Comparison of ENCODE assay signal across 17 cellular contexts in genomic region chr12:89281534-89281857, GRCh38.
DNase-seq lines count a peak whose midpoint lies in the region; ATAC-seq, FAIRE-seq and TF ChIP-seq lines count a peak whose summit lies in the region.
"Had no signal": no experiment of that assay in that cellular context is flagged by ENCODE, and none has a peak within 500 bp of the region (broad histone marks: within the 10 kb centered on the region; RNA-seq: fewer than 3 reads in every experiment).

No MANE protein-coding gene starts in this region.

- no peak overlapping the region for H3K27ac ChIP-seq in CD4-positive, alpha-beta memory T cell (ENCODE audit: low read depth, low read length)
- H3K27ac ChIP-seq in K562 (ENCODE audit: extremely low read depth, low read depth, low read length) (no peak overlapping the region), neural progenitor cell (peak overlapping the region; percentile 45)
- H3K27ac ChIP-seq: uterus had no signal

- peaks cover 26% of the 10 kb centered on the region for H3K4me1 ChIP-seq in CD4-positive, alpha-beta memory T cell (ENCODE audit: insufficient read depth, low read length)
- H3K4me1 ChIP-seq in K562 (replicated peaks in 1 of 2; ENCODE audit: control insufficient read depth in 2 of 2, insufficient read depth in 2 of 2, low read length in 2 of 2) (no peaks in the 10 kb centered on the region; a peak in 1 of 5 replicates), neural progenitor cell (peaks cover 19% of the 10 kb centered on the region)
- H3K4me1 ChIP-seq: uterus had no signal

- intact Hi-C loops in CD4-positive, alpha-beta memory T cell (cut with micrococcal nuclease), result loop anchor here (2.0 kb wide), 1 partner anchor 37 kb away; no protein-coding TSS in a partner anchor
- intact Hi-C loops in K562 (cut with micrococcal nuclease), result no loop called here
- intact Hi-C loops in left colon (cut with DNase I, micrococcal nuclease), result no loop called here

- H3K4me3 Mint-ChIP-seq in T-helper 2 cell treated with Interferon-gamma antibody and Interleukin-4, amounts not matched to agents 5 μg/mL and 100 μg/mL, for 36 hours, result peak overlapping the region; percentile 60
- peak overlapping the region in 5 of 8 donors; percentile 46 to 78 (median 71) for H3K4me3 Mint-ChIP-seq in CD4-positive, alpha-beta memory T cell
- H3K4me3 Mint-ChIP-seq in neural progenitor cell, result no peak overlapping the region

- H3K9me1 ChIP-seq in K562 (ENCODE audit: control insufficient read depth, insufficient read depth, low read length), result no peaks in the 10 kb centered on the region

- H3F3A ChIP-seq in neural progenitor cell (ENCODE audit: low read depth), result no peaks in the 10 kb centered on the region

- H2AFZ ChIP-seq in K562 (ENCODE audit: low read depth, low read length), result no peak overlapping the region
- peak overlapping the region; percentile 46 for H2AFZ ChIP-seq in neural progenitor cell (replicated peaks)

- 0% methylated on average over 1 of the region's 1 CpG for WGBS in K562 (ENCODE audit: insufficient coverage, low coverage, missing lambda C conversion rate)

- CTCF ChIA-PET in CD4-positive, alpha-beta memory T cell (lab: Charles Lee; ENCODE audit: partially characterized antibody), result interaction anchor here (1.2 kb wide), 1 partner anchor 37 kb away, joined by 3 read pairs; no protein-coding TSS in a partner anchor
- CTCF ChIA-PET in K562 (lab: Yijun Ruan, JAX; ENCODE audit: low intra/inter-chr PET ratio), result no interaction called here

- H3K4me2 ChIP-seq in K562 (ENCODE audit: insufficient read depth, low read length) (no peak overlapping the region), neural progenitor cell (peak overlapping the region; percentile 6)

- H3K9me3 ChIP-seq in CD4-positive, alpha-beta memory T cell (ENCODE audit: control insufficient read depth in 1 of 2, low read length in 2 of 2), result no peaks in the 10 kb centered on the region
- H3K9me3 ChIP-seq in K562 (replicated peaks; ENCODE audit: control insufficient read depth, insufficient read depth, low read depth, low read length) (no peaks in the 10 kb centered on the region), neural progenitor cell (ENCODE audit: low read depth) (no peaks in the 10 kb centered on the region)
- H3K9me3 ChIP-seq: uterus had no signal

- TF ChIP-seq EP300 in K562 (IDR thresholded peaks at IDR 0.05; ENCODE audit: low read length), result no peak

- POLR2A ChIA-PET in CD4-positive, alpha-beta memory T cell (lab: Charles Lee; ENCODE audit: partially characterized antibody), result interaction anchor here (1.4 to 1.7 kb wide), 3 partner anchors 36 to 72 kb away, joined by 7 to 10 read pairs (median 7); partner anchors contain the start of gene DUSP6
- POLR2A ChIA-PET in K562 (lab: Yijun Ruan, JAX), result interaction anchor here (0.6 kb wide), 1 partner anchor 134 kb away, joined by 4 read pairs; no protein-coding TSS in a partner anchor

- H3K4me1 Mint-ChIP-seq in T-helper 2 cell treated with Interferon-gamma antibody and Interleukin-4, amounts not matched to agents 5 μg/mL and 100 μg/mL, for 36 hours (ENCODE audit: low read depth), result peaks cover 42% of the 10 kb centered on the region
- peaks cover 6 to 47% (median 18%) of the 10 kb centered on the region in 4 donors for H3K4me1 Mint-ChIP-seq in CD4-positive, alpha-beta memory T cell
- H3K4me1 Mint-ChIP-seq in neural progenitor cell, result peaks cover 16% of the 10 kb centered on the region

- DNase-seq in T-helper 2 cell treated with Interferon-gamma antibody and Interleukin-4, amounts not matched to agents 5 μg/mL and 100 μg/mL, for 36 hours (ENCODE audit: low spot score), result no peak
- DNase-seq in T-helper 2 cell (no peak), K562 (ENCODE audit: extremely low read depth in 1 of 4, low spot score in 3 of 4) (no peak), neural progenitor cell (ENCODE audit: low spot score) (no peak), left colon (no peak), NCI-H446 (lab: John Stamatoyannopoulos, UW) (no peak)
- DNase-seq in CD4-positive, alpha-beta memory T cell, result no peak
- DNase-seq: 8988T; activated CD4-positive, alpha-beta T cell treated with anti-CD3 and anti-CD28 coated beads for 1 hour; activated effector memory CD4-positive, alpha-beta T cell treated with Interleukin-2 at 50 U/mL for 16 hours; effector memory CD4-positive, alpha-beta T cell; NCI-H187 treated with DMSO at 0.1 percent for 48 hours; uterus had no signal

- BruUV-seq in K562 (replicated peaks; lab: Mats Ljungman, UMichigan), result no TSS peak

- H3K27me3 Mint-ChIP-seq in T-helper 2 cell treated with Interferon-gamma antibody and Interleukin-4, amounts not matched to agents 5 μg/mL and 100 μg/mL, for 36 hours (ENCODE audit: low read depth), result no peaks in the 10 kb centered on the region
- no peaks in the 10 kb centered on the region for H3K27me3 Mint-ChIP-seq in CD4-positive, alpha-beta memory T cell
- peaks cover 2% of the 10 kb centered on the region for H3K27me3 Mint-ChIP-seq in neural progenitor cell (ENCODE audit: insufficient read depth, low read depth)

- no peaks in the 10 kb centered on the region for H3K36me3 ChIP-seq in CD4-positive, alpha-beta memory T cell (ENCODE audit: insufficient read depth, low read length)
- H3K36me3 ChIP-seq in K562 (ENCODE audit: control insufficient read depth, insufficient read depth, low read length) (no peaks in the 10 kb centered on the region), neural progenitor cell (no peaks in the 10 kb centered on the region)
- H3K36me3 ChIP-seq: uterus had no signal

- TF ChIP-seq CTCF in K562 (IDR thresholded peaks at IDR 0.05 in 2 of 3, conservative IDR thresholded peaks at IDR 0.05 in 1 of 3; ENCODE audit: insufficient read depth in 2 of 3, low read depth in 1 of 3, low read length in 3 of 3), result no peak
- TF ChIP-seq CTCF in neural progenitor cell (IDR thresholded peaks at IDR 0.05), result no peak

- peak overlapping the region in 1 of 2 donors; percentile 0 for H3K4me3 ChIP-seq in CD4-positive, alpha-beta memory T cell (ENCODE audit: low read length in 2 of 2)
- no peak overlapping the region for H3K4me3 ChIP-seq in K562
- no peak overlapping the region for H3K4me3 ChIP-seq in neural progenitor cell
- H3K4me3 ChIP-seq: uterus had no signal

- peaks cover 37% of the 10 kb centered on the region for H3K36me3 Mint-ChIP-seq in T-helper 2 cell treated with Interferon-gamma antibody and Interleukin-4, amounts not matched to agents 5 μg/mL and 100 μg/mL, for 36 hours (ENCODE audit: low read depth)
- H3K36me3 Mint-ChIP-seq in CD4-positive, alpha-beta memory T cell, result no peaks in the 10 kb centered on the region
- H3K36me3 Mint-ChIP-seq in neural progenitor cell, result no peaks in the 10 kb centered on the region

- no peak for TF ChIP-seq POLR2A in K562 (conservative IDR thresholded peaks at IDR 0.05)

- H3K9me3 Mint-ChIP-seq in T-helper 2 cell treated with Interferon-gamma antibody and Interleukin-4, amounts not matched to agents 5 μg/mL and 100 μg/mL, for 36 hours, result peaks cover 22% of the 10 kb centered on the region
- peaks cover 0 to 2% (median 0%) of the 10 kb centered on the region in 8 donors for H3K9me3 Mint-ChIP-seq in CD4-positive, alpha-beta memory T cell
- H3K9me3 Mint-ChIP-seq in neural progenitor cell, result peaks cover 5% of the 10 kb centered on the region

- no peaks in the 10 kb centered on the region for H3K79me2 ChIP-seq in K562 (ENCODE audit: control insufficient read depth, insufficient read depth, low read length)
- no peaks in the 10 kb centered on the region for H3K79me2 ChIP-seq in neural progenitor cell (ENCODE audit: low read depth)

- no peak for TF ChIP-seq RAD21 in K562 (CRISPR knock-in tag; conservative IDR thresholded peaks at IDR 0.05 in 1 of 2, IDR thresholded peaks at IDR 0.05 in 1 of 2)

- H4K20me1 ChIP-seq in K562 (replicated peaks; ENCODE audit: control insufficient read depth, insufficient read depth, low read length), result no peaks in the 10 kb centered on the region
- H4K20me1 ChIP-seq in neural progenitor cell (ENCODE audit: low read depth), result no peaks in the 10 kb centered on the region

- H3K27me3 ChIP-seq in CD4-positive, alpha-beta memory T cell (ENCODE audit: insufficient read depth, low read length), result no peaks in the 10 kb centered on the region
- no peaks in the 10 kb centered on the region for H3K27me3 ChIP-seq in K562 (ENCODE audit: control insufficient read depth in 2 of 2, insufficient read depth in 2 of 2, low read length in 2 of 2)
- H3K27me3 ChIP-seq in neural progenitor cell, result no peaks in the 10 kb centered on the region
- H3K27me3 ChIP-seq: uterus had no signal

- no peak for FAIRE-seq in K562 (lab: Jason Lieb, UNC)
- FAIRE-seq: G401.6, islet of Langerhans, RCC 7860 had no signal

- no peak overlapping the region for H3K9ac ChIP-seq in K562 (ENCODE audit: insufficient read depth in 1 of 2, low read depth in 2 of 2, low read length in 2 of 2)
- H3K9ac ChIP-seq in neural progenitor cell, result no peak overlapping the region

- H3K27ac Mint-ChIP-seq in T-helper 2 cell treated with Interferon-gamma antibody and Interleukin-4, amounts not matched to agents 5 μg/mL and 100 μg/mL, for 36 hours, result peak overlapping the region; percentile 80
- peak overlapping the region in 5 of 7 donors; percentile 21 to 78 (median 54) for H3K27ac Mint-ChIP-seq in CD4-positive, alpha-beta memory T cell
- peak overlapping the region; percentile 14 for H3K27ac Mint-ChIP-seq in neural progenitor cell

- in situ Hi-C loops in K562 (cut with MboI), result no loop called here

- ATAC-seq in K562, result no peak
- ATAC-seq in GM21423 (IDR thresholded peaks at IDR 0.05; ENCODE audit: unreplicated experiment), result no peak
- ATAC-seq in left colon, result no peak

TF ChIP-seq in K562, 482 proteins besides CTCF, POLR2A, EP300 and RAD21:
- TF ChIP-seq C11orf30 (IDR thresholded peaks at IDR 0.05; ENCODE audit: low read depth) (peak; percentile 44; the same call in 1 of the 2 replicates), MAFG (tag; conservative IDR thresholded peaks at IDR 0.05) (0 out of 2 replicates have a peak, but pooled peaks have one; percentile 39), MECOM (CRISPR knock-in tag; IDR thresholded peaks at IDR 0.05) (no peak), ELK3 (CRISPR knock-in tag; IDR thresholded peaks at IDR 0.05) (no peak), ZNF316 (IDR thresholded peaks at IDR 0.05) (peak; percentile 47)

Comparison
In these comparisons a context has a peak if more than half of its experiments do, and no peak if none do; other contexts are left out.
1. H3K27ac Mint-ChIP-seq: peak in every context shown above with its lines; median percentile 80 in T-helper 2 cell treated with Interferon-gamma antibody and Interleukin-4, amounts not matched to agents 5 μg/mL and 100 μg/mL, for 36 hours; 54 in CD4-positive, alpha-beta memory T cell; 14 in neural progenitor cell.